ENCODE assay signal across 1 cellular context in genomic region chr2:219596954-219597551, GRCh38.
A peak's percentile ranks its signal among the peaks of the same experiment; 100 is the strongest.
TF ChIP-seq lines count a peak whose summit lies in the region.

No MANE protein-coding gene starts in this region.

TF ChIP-seq in HepG2, 621 proteins besides CTCF, POLR2A, EP300 and RAD21 (continued from another document):
- no peak for TF ChIP-seq AHDC1 (CRISPR knock-in tag; IDR thresholded peaks at IDR 0.05; ENCODE audit: borderline replicate concordance)
- no peak for TF ChIP-seq SALL1 (CRISPR knock-in tag; IDR thresholded peaks at IDR 0.05)
- no peak for TF ChIP-seq ZNF121 (CRISPR knock-in tag; IDR thresholded peaks at IDR 0.05)
- TF ChIP-seq ZNF546 (CRISPR knock-in tag; conservative IDR thresholded peaks at IDR 0.05), result no peak
- TF ChIP-seq FOXA1 (IDR thresholded peaks at IDR 0.05), result no peak
- no peak for TF ChIP-seq FOXA1 (CRISPR knock-in tag; IDR thresholded peaks at IDR 0.05)
- no peak for TF ChIP-seq ZNF20 (CRISPR knock-in tag; IDR thresholded peaks at IDR 0.05)
- TF ChIP-seq PRMT3 (CRISPR knock-in tag; IDR thresholded peaks at IDR 0.05; ENCODE audit: borderline replicate concordance, low read depth), result no peak
- TF ChIP-seq KAT8 (CRISPR knock-in tag; IDR thresholded peaks at IDR 0.05), result no peak
- TF ChIP-seq KDM5A (IDR thresholded peaks at IDR 0.05; ENCODE audit: borderline replicate concordance, low read length), result no peak
- no peak for TF ChIP-seq RERE (CRISPR knock-in tag; IDR thresholded peaks at IDR 0.05; ENCODE audit: low read depth)
- TF ChIP-seq KDM6A (CRISPR knock-in tag; IDR thresholded peaks at IDR 0.05; ENCODE audit: low read depth), result 0 out of 2 replicates have a peak, but pooled peaks have one; percentile 5
- peak; percentile 9; the same call in 1 of the 2 replicates for TF ChIP-seq CSRNP1 (CRISPR knock-in tag; IDR thresholded peaks at IDR 0.05)
- no peak for TF ChIP-seq TEAD3 (CRISPR knock-in tag; optimal IDR thresholded peaks at IDR 0.05; ENCODE audit: borderline replicate concordance)
- no peak for TF ChIP-seq ARNT2 (CRISPR knock-in tag; IDR thresholded peaks at IDR 0.05; ENCODE audit: low read depth)
- no peak for TF ChIP-seq ATRX (CRISPR knock-in tag; IDR thresholded peaks at IDR 0.05; ENCODE audit: borderline replicate concordance)
- TF ChIP-seq ZKSCAN1 (IDR thresholded peaks at IDR 0.05; ENCODE audit: low read length), result no peak
- no peak for TF ChIP-seq SCMH1 (CRISPR knock-in tag; IDR thresholded peaks at IDR 0.05; ENCODE audit: borderline replicate concordance)
- peak; percentile 20; the same call in 1 of the 2 replicates for TF ChIP-seq STAG1 (CRISPR knock-in tag; IDR thresholded peaks at IDR 0.05)
- no peak for TF ChIP-seq HNRNPK (IDR thresholded peaks at IDR 0.05; ENCODE audit: low read depth, low read length, poor library complexity, severe bottlenecking)
- TF ChIP-seq CHCHD3 (CRISPR knock-in tag; IDR thresholded peaks at IDR 0.05), result no peak
- 0 out of 2 replicates have a peak, but pooled peaks have one; percentile 41 for TF ChIP-seq NPAS2 (CRISPR knock-in tag; IDR thresholded peaks at IDR 0.05; ENCODE audit: borderline replicate concordance)
